20 cellular contexts compared by ENCODE assay signal in the genomic region with DNA sequence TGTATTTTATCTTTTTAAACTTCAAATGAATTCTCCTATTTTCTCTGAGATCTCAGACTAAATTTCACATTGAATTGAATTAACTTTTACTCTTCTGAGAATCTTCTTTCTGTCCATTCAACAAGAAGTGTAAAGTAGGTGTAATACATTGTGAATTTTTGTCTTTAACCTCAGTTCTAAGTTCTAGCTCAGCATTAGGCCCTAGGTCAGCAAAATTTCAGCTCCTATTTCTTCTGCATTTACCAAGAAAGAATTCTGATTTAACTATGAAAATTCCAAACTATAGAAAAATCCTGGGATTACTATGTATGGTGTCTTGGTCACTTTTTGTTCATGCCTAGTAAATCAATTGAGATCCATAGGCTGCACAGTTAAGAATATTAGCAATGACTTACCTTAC.
"Had no signal": no experiment of that assay in that cellular context is flagged by ENCODE, and none has a peak within 500 bp of the region (broad histone marks: within the 10 kb centered on the region; RNA-seq: fewer than 3 reads in every experiment).

No MANE protein-coding gene starts in this region.

- DNase-seq: Karpas-422, KG1, MG63, NCI-H1092 treated with DMSO at 0.1 percent for 48 hours, NCI-H1436, NCI-H187, NCI-H2029, NCI-H2081 treated with DMSO at 0.1 percent for 48 hours, NCI-H2171, NCI-H226, NCI-H446, NCI-H510A, NCI-H524 treated with DMSO at 0.1 percent for 48 hours, NCI-H69, NCI-H774, Right ventricle myocardium superior, RPMI8226, SIG-M5 had no signal

- H3K27ac ChIP-seq: HL-60 had no signal

- H3K27me3 ChIP-seq: MG63, SJSA1 had no signal

- H3K4me3 ChIP-seq: MG63, SJSA1 had no signal

- H3K9me3 ChIP-seq: MG63, SJSA1 had no signal

- H3K36me3 ChIP-seq: SJSA1 had no signal
